ENCODE assay signal across 8 cellular contexts in the genomic region with DNA sequence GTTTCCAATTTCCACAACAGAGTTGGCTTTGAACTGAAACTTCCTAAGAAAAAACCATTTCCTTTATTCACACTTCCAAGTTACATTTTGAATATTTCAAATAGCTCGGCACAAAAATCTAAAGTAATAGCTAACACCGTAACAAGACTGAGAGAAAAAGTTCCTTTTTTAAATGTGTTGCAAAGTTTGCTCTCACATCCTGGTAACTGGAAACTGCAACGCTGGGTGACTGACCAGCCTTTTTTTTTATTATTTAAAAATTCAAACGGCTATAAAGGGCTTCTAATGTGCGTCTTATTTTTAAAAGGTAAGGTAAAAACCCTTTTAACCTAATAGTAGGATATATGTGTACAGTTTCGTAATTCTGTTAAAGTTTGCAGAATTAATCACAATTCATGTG. TPM values are rescaled to one million over a fixed set of nuclear protein-coding genes. Genes with fewer than 3 reads are reported as not detected.
A peak's percentile ranks its signal among the peaks of the same experiment; 100 is the strongest.
DNase-seq lines count a peak whose midpoint lies in the region; ATAC-seq and TF ChIP-seq lines count a peak whose summit lies in the region.

No MANE protein-coding gene starts in this region.

- H3K4me3 ChIP-seq in GM12864 (ENCODE audit: low read depth, low read length) (peak overlapping the region; percentile 93; the same call in 1 of the 2 replicates), RWPE2 (ENCODE audit: severe bottlenecking) (peak overlapping the region; percentile 88), esophagus muscularis mucosa (peak overlapping the region; percentile 76 to 99 (median 92)), prostate gland (peak overlapping the region; percentile 90 to 92)

- H3K36me3 ChIP-seq in RWPE2 (ENCODE audit: low read depth) = no peaks in the 10 kb centered on the region
- no peaks in the 10 kb centered on the region for H3K36me3 ChIP-seq in esophagus muscularis mucosa
- no peaks in the 10 kb centered on the region for H3K36me3 ChIP-seq in prostate gland

- H3K4me1 ChIP-seq in RWPE2 (ENCODE audit: insufficient read depth, poor library complexity, severe bottlenecking) (peaks cover 18% of the 10 kb centered on the region), esophagus muscularis mucosa (peaks cover 38 to 60% (median 57%) of the 10 kb centered on the region in 4 donors), prostate gland (replicated peaks) (no peaks in the 10 kb centered on the region)

- TF ChIP-seq POLR2A in esophagus muscularis mucosa (IDR thresholded peaks at IDR 0.05; ENCODE audit: low read depth) (no peak), prostate gland (IDR thresholded peaks at IDR 0.05) (no peak)

- intact Hi-C loops in esophagus muscularis mucosa (cut with DNase I) = loop anchor here (5.0 to 10.0 kb wide), 6 partner anchors 66 to 524 kb away; a partner anchor contains a TSS
- intact Hi-C loops in prostate gland (cut with DNase I) = loop anchor here (5.0 kb wide), 2 partner anchors 121 to 136 kb away; no protein-coding TSS in a partner anchor

- no peaks in the 10 kb centered on the region for H3K9me3 ChIP-seq in RWPE2 (ENCODE audit: severe bottlenecking)
- H3K9me3 ChIP-seq in esophagus muscularis mucosa = no peaks in the 10 kb centered on the region
- H3K9me3 ChIP-seq in prostate gland = no peaks in the 10 kb centered on the region

- H3K27ac ChIP-seq in RWPE2 (ENCODE audit: poor library complexity, severe bottlenecking) (peak overlapping the region; percentile 83), esophagus muscularis mucosa (replicated peaks in 1 of 4) (peak overlapping the region; percentile 96 to 100 (median 99)), prostate gland (peak overlapping the region; percentile 97 to 98)

- no peak for TF ChIP-seq EP300 in esophagus muscularis mucosa (IDR thresholded peaks at IDR 0.05)

- H3K27me3 ChIP-seq in RWPE2 (ENCODE audit: insufficient read depth, poor library complexity, severe bottlenecking) = no peaks in the 10 kb centered on the region
- no peaks in the 10 kb centered on the region for H3K27me3 ChIP-seq in esophagus muscularis mucosa
- no peaks in the 10 kb centered on the region for H3K27me3 ChIP-seq in prostate gland (replicated peaks; ENCODE audit: insufficient read depth)

- POLR2A ChIA-PET in GM10248 (lab: Yijun Ruan, JAX) = interaction anchor here (3.0 kb wide), 1 partner anchor 150 kb away, joined by 22 read pairs; a partner anchor contains a TSS

- 11% methylated on average over 6 of the region's 6 CpGs for WGBS in esophagus muscularis mucosa
- WGBS in prostate gland = 4% methylated on average over 6 of the region's 6 CpGs

- CTCF ChIA-PET in GM10248 (lab: Yijun Ruan, JAX) = interaction anchor here (0.7 to 4.7 kb wide), 15 partner anchors 11 to 138 kb away, joined by 3 to 38 read pairs (median 3); a partner anchor contains a TSS

- TF ChIP-seq CTCF in GM12864 (IDR thresholded peaks at IDR 0.05; ENCODE audit: low read depth, low read length, missing control alignments) = no peak
- TF ChIP-seq CTCF in RWPE2 (IDR thresholded peaks at IDR 0.05; ENCODE audit: poor library complexity, severe bottlenecking) = no peak
- no peak for TF ChIP-seq CTCF in esophagus muscularis mucosa (IDR thresholded peaks at IDR 0.05)
- no peak for TF ChIP-seq CTCF in prostate gland (IDR thresholded peaks at IDR 0.05)
- no peak for TF ChIP-seq CTCF in GM10248 (IDR thresholded peaks at IDR 0.05; ENCODE audit: control extremely low read depth, extremely low read depth, low read depth, missing control alignments)

- ATAC-seq in RWPE2 (ENCODE audit: low read depth) = no peak
- ATAC-seq in GM18520 (IDR thresholded peaks at IDR 0.05; ENCODE audit: unreplicated experiment) = no peak
- no peak for ATAC-seq in HG02678 (IDR thresholded peaks at IDR 0.05; ENCODE audit: unreplicated experiment)

- no peak for DNase-seq in GM12864 (ENCODE audit: low read depth)
- DNase-seq in RWPE2 (ENCODE audit: low spot score) = no peak
- DNase-seq in esophagus muscularis mucosa (ENCODE audit: extremely low spot score) = no peak
- no peak for DNase-seq in prostate gland (ENCODE audit: low spot score)
- DNase-seq in KG1 (lab: John Stamatoyannopoulos, UW) = no peak
- DNase-seq in GM10248 (ENCODE audit: extremely low spot score) = no peak

RNA-seq across cellular contexts. Expression of a gene that starts 1.7 kb away (rescaled TPM):
- total RNA-seq in esophagus muscularis mucosa (10 to 100 TPM; 50.2 to 61.5 (median 54.0) TPM), prostate gland (10 to 100 TPM; 36.1 to 63.6 TPM)
